Comparison of ENCODE assay signal across 15 cellular contexts in genomic region chr1:212909652-212910063, GRCh38. TPM values are rescaled to one million over a fixed set of nuclear protein-coding genes. Genes with fewer than 3 reads are reported as not detected.
DNase-seq lines count a peak whose midpoint lies in the region; ATAC-seq, FAIRE-seq and TF ChIP-seq lines count a peak whose summit lies in the region.
"Had no signal": no experiment of that assay in that cellular context is flagged by ENCODE, and none has a peak within 500 bp of the region (broad histone marks: within the 10 kb centered on the region; RNA-seq: fewer than 3 reads in every experiment).

No MANE protein-coding gene starts in this region.

- peaks cover 42% of the 10 kb centered on the region for H3K36me3 Mint-ChIP-seq in WTC11
- H3K36me3 Mint-ChIP-seq: CD14-positive monocyte; CD8-positive, alpha-beta T cell had no signal

- no peak overlapping the region for H3K27ac ChIP-seq in HepG2 (ENCODE audit: extremely low read length, insufficient read depth, low read length)
- H3K27ac ChIP-seq: 22Rv1 had no signal

- peaks cover 25% of the 10 kb centered on the region for H3K4me1 ChIP-seq in HAP-1
- H3K4me1 ChIP-seq in iPS-15b (ENCODE audit: control insufficient read depth, insufficient read depth, low read length), result peaks cover 27% of the 10 kb centered on the region
- H3K4me1 ChIP-seq in HepG2 (ENCODE audit: insufficient read depth, low read length), result peaks cover 1% of the 10 kb centered on the region; the same call in 1 of the 2 replicates
- H3K4me1 ChIP-seq: Caco-2 had no signal

- DNase-seq in ELF-1 (ENCODE audit: low read depth, low spot score) (peak; percentile 57), HAP-1 (ENCODE audit: low spot score in 2 of 2) (peak; percentile 66 to 87), WTC11 (ENCODE audit: low spot score) (no peak), head of caudate nucleus (no peak), GM13977 (ENCODE audit: low spot score) (no peak), NOMO-1 (lab: John Stamatoyannopoulos, UW; ENCODE audit: unreplicated experiment in 2 of 2) (no peak), HepG2 (ENCODE audit: low spot score) (no peak)
- DNase-seq: Caco-2; CD8-positive, alpha-beta T cell; DND-41; IMR-90 had no signal

- no peak for TF ChIP-seq POLR2A in HepG2 (IDR thresholded peaks at IDR 0.05; ENCODE audit: insufficient read depth in 1 of 2, low read depth in 2 of 2, low read length in 2 of 2)

- no peak overlapping the region for H3K4me2 ChIP-seq in HepG2 (ENCODE audit: low read depth, low read length)

- TF ChIP-seq RAD21 in HepG2 (CRISPR knock-in tag; IDR thresholded peaks at IDR 0.05), result no peak

- H4K20me1 ChIP-seq in HepG2 (ENCODE audit: insufficient read depth, low read length), result no peaks in the 10 kb centered on the region

- CTCF ChIA-PET in WTC11 (lab: Charles Lee) (interaction anchor here (0.6 kb wide), 1 partner anchor 25 kb away, joined by 3 read pairs; no protein-coding TSS in a partner anchor), HepG2 (lab: Yijun Ruan, JAX; ENCODE audit: low intra/inter-chr PET ratio, low total read pairs) (no interaction called here)

- POLR2A ChIA-PET in WTC11 (lab: Charles Lee), result interaction anchor here (0.6 to 1.0 kb wide), 4 partner anchors 8 to 822 kb away, joined by 3 to 8 read pairs (median 4); partner anchors contain the start of gene FLVCR1
- POLR2A ChIA-PET in HepG2 (lab: Yijun Ruan, JAX), result no interaction called here

- TF ChIP-seq CTCF in WTC11 (IDR thresholded peaks at IDR 0.05) (no peak), GM13977 (IDR thresholded peaks at IDR 0.05; ENCODE audit: extremely low read depth, insufficient read depth, missing control alignments) (no peak), HepG2 (CRISPR knock-in tag; IDR thresholded peaks at IDR 0.05) (no peak)

- intact Hi-C loops in head of caudate nucleus (cut with DNase I) (no loop called here), HepG2 (cut with micrococcal nuclease; ENCODE audit: unreplicated experiment) (loop anchor here (10.0 kb wide), 1 partner anchor 95 kb away; no protein-coding TSS in a partner anchor)

- peak overlapping the region; percentile 88 for H3K4me3 Mint-ChIP-seq in WTC11
- H3K4me3 Mint-ChIP-seq: CD14-positive monocyte; CD8-positive, alpha-beta T cell had no signal

- no peaks in the 10 kb centered on the region for H3K79me2 ChIP-seq in HepG2 (ENCODE audit: insufficient read depth, low read length)

- H3K4me1 Mint-ChIP-seq in WTC11, result peaks cover 51% of the 10 kb centered on the region
- H3K4me1 Mint-ChIP-seq: CD14-positive monocyte had no signal

- 93% methylated on average over 3 of the region's 3 CpGs for WGBS in HepG2 (ENCODE audit: low lambda C conversion rate)

- H3K27me3 ChIP-seq in HAP-1 (ENCODE audit: low read depth) (no peaks in the 10 kb centered on the region), iPS-15b (ENCODE audit: control insufficient read depth, insufficient read depth, low read length) (no peaks in the 10 kb centered on the region), HepG2 (ENCODE audit: control insufficient read depth in 1 of 2, insufficient read depth in 2 of 2, low read length in 2 of 2) (no peaks in the 10 kb centered on the region)

- in situ Hi-C loops in HAP-1 (cut with MboI; ENCODE audit: low sequenced_read_pairs) (no loop called here), GM13977 (cut with MboI; ENCODE audit: low pct_unique_long_range_greater_than_20kb, low sequenced_read_pairs, unreplicated experiment) (no loop called here), HepG2 (cut with HindIII; ENCODE audit: extremely low pct_ligation_motif_present, low pct_unique_long_range_greater_than_20kb) (no loop called here)

- H3K9me3 Mint-ChIP-seq in WTC11, result peaks cover 14% of the 10 kb centered on the region
- H3K9me3 Mint-ChIP-seq: CD8-positive, alpha-beta T cell had no signal

- no peak for TF ChIP-seq EP300 in HepG2 (IDR thresholded peaks at IDR 0.05; ENCODE audit: low read depth in 2 of 2, low read length in 2 of 2)
- TF ChIP-seq EP300 in HepG2 (CRISPR knock-in tag; IDR thresholded peaks at IDR 0.05; ENCODE audit: borderline replicate concordance), result no peak

- no peaks in the 10 kb centered on the region for H3K36me3 ChIP-seq in HAP-1 (replicated peaks)
- H3K36me3 ChIP-seq in iPS-15b (ENCODE audit: control insufficient read depth, insufficient read depth, low read length), result no peaks in the 10 kb centered on the region
- H3K36me3 ChIP-seq in HepG2 (replicated peaks in 1 of 2; ENCODE audit: control insufficient read depth in 1 of 2, insufficient read depth in 2 of 2, low read length in 2 of 2), result no peaks in the 10 kb centered on the region

- H2AFZ ChIP-seq in HepG2 (ENCODE audit: low read length), result no peak overlapping the region

- H3K27ac Mint-ChIP-seq in WTC11, result peak overlapping the region; percentile 99
- H3K27ac Mint-ChIP-seq: CD14-positive monocyte; CD8-positive, alpha-beta T cell had no signal

- H3K9ac ChIP-seq in iPS-15b (ENCODE audit: low read depth, low read length) (peak overlapping the region; percentile 99), HepG2 (ENCODE audit: insufficient read depth, low read depth, low read length) (no peak overlapping the region)

- H3K9me3 ChIP-seq in HAP-1 (no peaks in the 10 kb centered on the region), iPS-15b (ENCODE audit: control insufficient read depth, insufficient read depth, low read length) (peaks cover 4% of the 10 kb centered on the region), HepG2 (ENCODE audit: low read length) (no peaks in the 10 kb centered on the region)
- H3K9me3 ChIP-seq: Caco-2 had no signal

- BruUV-seq in HepG2 (replicated peaks; lab: Mats Ljungman, UMichigan), result no TSS peak

- H3K27me3 Mint-ChIP-seq in WTC11 (ENCODE audit: low read depth), result no peaks in the 10 kb centered on the region

- H3K4me3 ChIP-seq in HAP-1 (no peak overlapping the region), iPS-15b (ENCODE audit: low read depth, low read length) (peak overlapping the region; percentile 52), HepG2 (replicated peaks in 1 of 3; ENCODE audit: insufficient read depth in 1 of 3, low read depth in 2 of 3, low read length in 3 of 3) (no peak overlapping the region)

- ATAC-seq in WTC11 (peak; percentile 52), HepG2 (no peak)
- ATAC-seq: CD8-positive, alpha-beta T cell had no signal

- FAIRE-seq in HepG2 (lab: Jason Lieb, UNC), result no peak
- FAIRE-seq: GM18507 had no signal

TF ChIP-seq in WTC11, 78 proteins besides CTCF, POLR2A, EP300 and RAD21 (continues in another document):
- TF ChIP-seq ZNF317 (CRISPR knock-in tag; IDR thresholded peaks at IDR 0.05; ENCODE audit: borderline replicate concordance, low read depth), result no peak

TF ChIP-seq in HepG2, 621 proteins besides CTCF, POLR2A, EP300 and RAD21 (continues in another document):
- no peak for TF ChIP-seq MEIS1 (CRISPR knock-in tag; IDR thresholded peaks at IDR 0.05; ENCODE audit: borderline replicate concordance)

RNA-seq across cellular contexts. Expression of gene VASH2, which starts 40.7 kb away (rescaled TPM):
- 251 to 303 TPM (median 254 TPM) in 3 replicates for total RNA-seq in WTC11 (2021)
- total RNA-seq in HepG2 (2016; rRNA removed; fragmentation: Illumina TruSeq; extraction: Trizol), result 0.74 and 1.00 TPM in 2 replicates
- 0.44 and 0.61 TPM in 2 replicates for total RNA-seq in HepG2 (2016; cell fraction: cytosol; rRNA removed; fragmentation: Illumina TruSeq; extraction: Trizol; ENCODE audit: low read depth)
- 0.59 and 1.1 TPM in 2 replicates for total RNA-seq in HepG2 (2016; cell fraction: insoluble cytoplasmic fraction; rRNA removed; fragmentation: Illumina TruSeq; extraction: Trizol)
- total RNA-seq in HepG2 (2016; cell fraction: membrane; rRNA removed; fragmentation: Illumina TruSeq; extraction: Trizol), result 0.65 and 0.76 TPM in 2 replicates
- 1.6 and 2.0 TPM in 2 replicates for total RNA-seq in HepG2 (2016; cell fraction: nucleus; rRNA removed; fragmentation: Illumina TruSeq; extraction: Trizol)
- 0.44 and 0.60 TPM in 2 replicates for polyA plus RNA-seq in HepG2 (2011; rRNA removed)
- polyA plus RNA-seq in HepG2 (2011; cell fraction: cytosol; rRNA removed), result 0.21 and 0.33 TPM in 2 replicates
- polyA plus RNA-seq in HepG2 (2011; cell fraction: nucleus; rRNA removed), result 1.6 and 1.8 TPM in 2 replicates
- 0.51 and 0.68 TPM in 2 replicates for polyA plus RNA-seq in HepG2 (2012)
- polyA plus RNA-seq in HepG2 (2016; cell fraction: cytosol; fragmentation: Illumina TruSeq; extraction: Trizol; ENCODE audit: low read depth), result 0.14 and 0.27 TPM in 2 replicates
- 1.1 and 1.3 TPM in 2 replicates for polyA plus RNA-seq in HepG2 (2016; cell fraction: insoluble cytoplasmic fraction; fragmentation: Illumina TruSeq; extraction: Trizol; ENCODE audit: low read depth)
- polyA plus RNA-seq in HepG2 (2016; cell fraction: membrane; fragmentation: Illumina TruSeq; extraction: Trizol; ENCODE audit: low read depth), result 0.55 and 0.78 TPM in 2 replicates
- polyA plus RNA-seq in HepG2 (2016; cell fraction: nucleus; fragmentation: Illumina TruSeq; extraction: Trizol; ENCODE audit: insufficient read depth, low read depth), result 2.2 and 2.6 TPM in 2 replicates
- 3.1 and 3.3 TPM in 2 replicates for polyA minus RNA-seq in HepG2 (2011; rRNA and poly(A)+ RNA removed; ENCODE audit: low replicate concordance)
- polyA minus RNA-seq in HepG2 (2011; cell fraction: cytosol; rRNA and poly(A)+ RNA removed), result 0.40 and 0.62 TPM in 2 replicates
- polyA minus RNA-seq in HepG2 (2011; cell fraction: nucleus; rRNA and poly(A)+ RNA removed), result 3.0 and 3.5 TPM in 2 replicates
- total RNA-seq: CD8-positive, alpha-beta T cell had no signal
- polyA plus RNA-seq: CD14-positive monocyte had no signal

RNA-seq across cellular contexts. Expression of gene FLVCR1, which starts 51.6 kb away (rescaled TPM):
- total RNA-seq in WTC11 (2021) (67.9 to 78.6 TPM (median 69.4 TPM) in 3 replicates), HepG2 (2016; rRNA removed; fragmentation: Illumina TruSeq; extraction: Trizol) (18.6 and 39.8 TPM in 2 replicates)
- total RNA-seq in HepG2 (2016; cell fraction: cytosol; rRNA removed; fragmentation: Illumina TruSeq; extraction: Trizol; ENCODE audit: low read depth), result 41.7 and 44.4 TPM in 2 replicates
- 20.2 and 36.6 TPM in 2 replicates for total RNA-seq in HepG2 (2016; cell fraction: insoluble cytoplasmic fraction; rRNA removed; fragmentation: Illumina TruSeq; extraction: Trizol)
- 20.7 and 22.2 TPM in 2 replicates for total RNA-seq in HepG2 (2016; cell fraction: membrane; rRNA removed; fragmentation: Illumina TruSeq; extraction: Trizol)
- total RNA-seq in HepG2 (2016; cell fraction: nucleus; rRNA removed; fragmentation: Illumina TruSeq; extraction: Trizol), result 42.5 and 47.7 TPM in 2 replicates
- 14.8 and 16.0 TPM in 2 replicates for polyA plus RNA-seq in HepG2 (2011; rRNA removed)
- polyA plus RNA-seq in HepG2 (2011; cell fraction: cytosol; rRNA removed), result 6.6 and 8.7 TPM in 2 replicates
- 15.2 and 15.3 TPM in 2 replicates for polyA plus RNA-seq in HepG2 (2011; cell fraction: nucleus; rRNA removed)
- polyA plus RNA-seq in HepG2 (2012), result 11.8 and 22.8 TPM in 2 replicates
- 2.5 and 2.7 TPM in 2 replicates for polyA plus RNA-seq in HepG2 (2016; cell fraction: cytosol; fragmentation: Illumina TruSeq; extraction: Trizol; ENCODE audit: low read depth)
- polyA plus RNA-seq in HepG2 (2016; cell fraction: insoluble cytoplasmic fraction; fragmentation: Illumina TruSeq; extraction: Trizol; ENCODE audit: low read depth), result 12.8 and 14.8 TPM in 2 replicates
- 5.3 and 6.3 TPM in 2 replicates for polyA plus RNA-seq in HepG2 (2016; cell fraction: membrane; fragmentation: Illumina TruSeq; extraction: Trizol; ENCODE audit: low read depth)
- polyA plus RNA-seq in HepG2 (2016; cell fraction: nucleus; fragmentation: Illumina TruSeq; extraction: Trizol; ENCODE audit: insufficient read depth, low read depth), result 59.2 and 59.9 TPM in 2 replicates
- polyA minus RNA-seq in HepG2 (2011; rRNA and poly(A)+ RNA removed; ENCODE audit: low replicate concordance), result 59.0 and 72.7 TPM in 2 replicates
- polyA minus RNA-seq in HepG2 (2011; cell fraction: cytosol; rRNA and poly(A)+ RNA removed), result 20.0 and 25.2 TPM in 2 replicates
- polyA minus RNA-seq in HepG2 (2011; cell fraction: nucleus; rRNA and poly(A)+ RNA removed), result 23.2 and 31.6 TPM in 2 replicates

Comparison
In these comparisons a context has a peak if more than half of its experiments do, and no peak if none do; other contexts are left out.
1. DNase-seq: peak in ELF-1 (single experiment) and HAP-1 (2 of 2); none in WTC11 (single experiment), head of caudate nucleus (0 of 42), GM13977 (single experiment), NOMO-1 (0 of 2) and HepG2 (single experiment).
2. RNA of gene VASH2, which starts 40.7 kb away (total RNA-seq): 251 to 303 TPM in WTC11; 0.44 to 2.0 TPM in HepG2; every median in the first group is over 10 times any median in the second.